Comparison of ENCODE assay signal across 9 cellular contexts in genomic region chr3:32423534-32423933, GRCh38. TPM values are rescaled to one million over a fixed set of nuclear protein-coding genes. Genes with fewer than 3 reads are reported as not detected.
DNase-seq lines count a peak whose midpoint lies in the region; ATAC-seq and TF ChIP-seq lines count a peak whose summit lies in the region.
"Had no signal": no experiment of that assay in that cellular context is flagged by ENCODE, and none has a peak within 500 bp of the region (broad histone marks: within the 10 kb centered on the region; RNA-seq: fewer than 3 reads in every experiment).

No MANE protein-coding gene starts in this region.

- H3K4me3 ChIP-seq in spleen: peak overlapping the region in 1 of 8 donors; percentile 15

- peak overlapping the region; percentile 55 to 87 (median 84) for H3K27ac ChIP-seq in spleen

- no peak for TF ChIP-seq POLR2A in spleen (IDR thresholded peaks at IDR 0.05)
- TF ChIP-seq POLR2A in GM18505 (IDR thresholded peaks at IDR 0.05; ENCODE audit: borderline replicate concordance, extremely low read depth, insufficient read depth, insufficient read length): no peak

- intact Hi-C loops in spleen (cut with DNase I; ENCODE audit: low total_unique reads): loop anchor here (5.0 kb wide), 1 partner anchor 44 kb away; no protein-coding TSS in a partner anchor

- peak overlapping the region; percentile 61 for H3K4me3 Mint-ChIP-seq in activated T-helper 17 cell treated with anti-CD3 and anti-CD28 coated beads, Interleukin-2, amount 50 U/mL, for 72 hours

- no peak for TF ChIP-seq CTCF in spleen (IDR thresholded peaks at IDR 0.05 in 8 of 11, conservative IDR thresholded peaks at IDR 0.05 in 3 of 11)

- no peaks in the 10 kb centered on the region for H3K36me3 ChIP-seq in spleen

- H3K27me3 ChIP-seq in spleen (replicated peaks in 1 of 7): no peaks in the 10 kb centered on the region

- H3K27me3 Mint-ChIP-seq in activated T-helper 17 cell treated with anti-CD3 and anti-CD28 coated beads, Interleukin-2, amount 50 U/mL, for 72 hours: no peaks in the 10 kb centered on the region

- DNase-seq in activated CD4-positive, CD25-positive, alpha-beta regulatory T cell treated with anti-CD3 and anti-CD28 coated beads, Interleukin-2, amount 50 U/mL, for 72 hours: no peak
- no peak for DNase-seq in spleen
- DNase-seq in stimulated activated CD4-positive, alpha-beta T cell treated with anti-CD3 and anti-CD28 coated beads, Interleukin-15, amount 100 ng/mL, for 24 hours: no peak
- DNase-seq: dermis blood vessel endothelial cell had no signal

- H3K27ac Mint-ChIP-seq in activated T-helper 17 cell treated with anti-CD3 and anti-CD28 coated beads, Interleukin-2, amount 50 U/mL, for 72 hours: peak overlapping the region; percentile 79

- 67 to 83% (median 73%) methylated on average over 1 to 3 of the region's 3 CpGs for WGBS in spleen, 5 donors

- H3K9me3 Mint-ChIP-seq in activated T-helper 17 cell treated with anti-CD3 and anti-CD28 coated beads, Interleukin-2, amount 50 U/mL, for 72 hours: no peaks in the 10 kb centered on the region

- H3K36me3 Mint-ChIP-seq in activated T-helper 17 cell treated with anti-CD3 and anti-CD28 coated beads, Interleukin-2, amount 50 U/mL, for 72 hours (ENCODE audit: low read depth): no peaks in the 10 kb centered on the region

- ATAC-seq in activated CD4-positive, CD25-positive, alpha-beta regulatory T cell treated with anti-CD3 and anti-CD28 coated beads, Interleukin-2, amount 50 U/mL, for 24 hours: peak; percentile 40 to 57
- ATAC-seq in HG03025 (IDR thresholded peaks at IDR 0.05; ENCODE audit: low FRiP score, unreplicated experiment) (peak; percentile 59), HG02840 (IDR thresholded peaks at IDR 0.05; ENCODE audit: low FRiP score, unreplicated experiment) (no peak), GM18505 (IDR thresholded peaks at IDR 0.05; ENCODE audit: unreplicated experiment) (no peak)
- ATAC-seq in activated T-helper 17 cell treated with anti-CD3 and anti-CD28 coated beads, Interleukin-2, amount 50 U/mL, for 72 hours (replicated peaks): no peak

- peaks cover 70% of the 10 kb centered on the region for H3K4me1 Mint-ChIP-seq in activated T-helper 17 cell treated with anti-CD3 and anti-CD28 coated beads, Interleukin-2, amount 50 U/mL, for 72 hours

- no peaks in the 10 kb centered on the region for H3K9me3 ChIP-seq in spleen

- peaks cover 70 to 100% (median 90%) of the 10 kb centered on the region in 6 donors for H3K4me1 ChIP-seq in spleen

RNA-seq across cellular contexts. Expression of gene CMTM7, which starts 31.9 kb away (rescaled TPM):
- total RNA-seq in activated T-helper 17 cell treated with anti-CD3 and anti-CD28 coated beads, Interleukin-2, amount 50 U/mL, for 72 hours: 10 to 100 TPM; 26.9 to 51.1 TPM
- 10 to 100 TPM; 42.4 to 92.0 (median 48.6) TPM for total RNA-seq in spleen
- polyA plus RNA-seq in spleen: 10 to 100 TPM; 27.6 to 38.3 (median 32.8) TPM

Comparison
In these comparisons a context has a peak if more than half of its experiments do, and no peak if none do; other contexts are left out.
1. ATAC-seq: peak in activated CD4-positive, CD25-positive, alpha-beta regulatory T cell treated with anti-CD3 and anti-CD28 coated beads, Interleukin-2, amount 50 U/mL, for 24 hours (2 of 2) and HG03025 (single experiment); none in activated T-helper 17 cell treated with anti-CD3 and anti-CD28 coated beads, Interleukin-2, amount 50 U/mL, for 72 hours (single experiment), HG02840 (single experiment) and GM18505 (single experiment).